Comparison of ENCODE assay signal across 27 cellular contexts in the genomic region with DNA sequence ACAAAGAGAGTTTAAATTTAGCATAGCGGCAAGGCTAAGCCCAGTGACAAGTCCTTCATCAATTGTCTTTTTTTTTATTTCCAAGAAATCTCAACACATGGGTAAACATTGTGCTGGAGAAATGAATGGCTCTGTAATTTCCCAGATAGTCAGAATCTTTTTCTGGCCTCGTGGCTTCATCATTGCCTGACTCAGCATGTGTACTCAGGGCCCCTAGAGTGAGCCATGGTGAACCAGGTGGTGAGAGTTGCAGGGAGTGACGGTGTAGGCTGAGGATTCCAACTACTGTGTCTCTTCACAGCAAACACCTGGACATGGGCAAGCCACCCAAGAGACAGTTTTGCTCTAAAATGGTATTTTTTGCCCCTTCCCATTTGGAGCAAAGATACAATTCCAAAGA. TPM values are rescaled to one million over a fixed set of nuclear protein-coding genes. Genes with fewer than 3 reads are reported as not detected.
DNase-seq lines count a peak whose midpoint lies in the region; ATAC-seq, FAIRE-seq and TF ChIP-seq lines count a peak whose summit lies in the region.
"Had no signal": no experiment of that assay in that cellular context is flagged by ENCODE, and none has a peak within 500 bp of the region (broad histone marks: within the 10 kb centered on the region; RNA-seq: fewer than 3 reads in every experiment).

No MANE protein-coding gene starts in this region.

- H3K23ac ChIP-seq in IMR-90 (ENCODE audit: low read depth, low read length), result no peak overlapping the region

- intact Hi-C loops in IMR-90 (cut with micrococcal nuclease), result loop anchor here (2.0 to 10.0 kb wide), 3 partner anchors 239 to 877 kb away; no protein-coding TSS in a partner anchor

- no peak overlapping the region for H3K27ac ChIP-seq in IMR-90 (ENCODE audit: insufficient read depth, low read length)
- peak overlapping the region; percentile 64 for H3K27ac ChIP-seq in SU-DHL-6 (ENCODE audit: low read depth, low read length)
- H3K27ac ChIP-seq: 22Rv1 had no signal

- no peak overlapping the region for H4K5ac ChIP-seq in IMR-90 (ENCODE audit: low read depth, low read length)

- no peaks in the 10 kb centered on the region for H3K9me1 ChIP-seq in IMR-90 (ENCODE audit: insufficient read depth, low read length)

- no peak overlapping the region for H2BK120ac ChIP-seq in IMR-90 (ENCODE audit: low read depth, low read length)

- no peak overlapping the region for H2BK5ac ChIP-seq in IMR-90 (ENCODE audit: low read depth, low read length, poor library complexity, severe bottlenecking)

- H3F3A ChIP-seq in SU-DHL-6 (ENCODE audit: insufficient read depth), result no peaks in the 10 kb centered on the region

- no peak overlapping the region for H3K18ac ChIP-seq in IMR-90 (ENCODE audit: low read depth, low read length)

- TF ChIP-seq RAD21 in IMR-90 (IDR thresholded peaks at IDR 0.05; ENCODE audit: low read length), result no peak

- DNase-seq in DMS53 (lab: John Stamatoyannopoulos, UW) (peak; percentile 17), DMS53 treated with DMSO at 0.1 percent for 48 hours (lab: John Stamatoyannopoulos, UW; ENCODE audit: unreplicated experiment) (no peak), IMR-90 (peak; percentile 48)
- DNase-seq: BE2C; Calu3; CD4-positive, alpha-beta memory T cell; DMS79; GDM1; HCEC 1CT; KG1; NCI-H1092; NCI-H1694; NCI-H345; NCI-H526 treated with DMSO at 0.1 percent for 48 hours; SK-N-SH; T-helper 1 cell had no signal

- no peak for TF ChIP-seq CTCF in IMR-90 (conservative IDR thresholded peaks at IDR 0.05; ENCODE audit: low read depth, low read length)
- TF ChIP-seq CTCF in SU-DHL-6 (IDR thresholded peaks at IDR 0.05; ENCODE audit: insufficient read depth, low read length, poor library complexity, severe bottlenecking), result no peak

- H2BK20ac ChIP-seq in IMR-90 (ENCODE audit: low read depth, low read length), result no peak overlapping the region

- 17% methylated on average over 1 of the region's 3 CpGs; no CpG with 5 or more reads in 1 of the 2 experiments for WGBS in IMR-90 (ENCODE audit: extremely low coverage in 2 of 2, insufficient read length in 1 of 2), 2 experiments

- no peak overlapping the region for H3K56ac ChIP-seq in IMR-90 (ENCODE audit: extremely low read depth, insufficient read depth, low read length)

- H3K36me3 ChIP-seq in IMR-90 (ENCODE audit: control insufficient read depth, insufficient read depth, low read length) (no peaks in the 10 kb centered on the region), SU-DHL-6 (ENCODE audit: low read length) (no peaks in the 10 kb centered on the region)
- H3K36me3 ChIP-seq: BE2C had no signal

- H2AK5ac ChIP-seq in IMR-90 (ENCODE audit: low read depth, low read length), result no peak overlapping the region

- H2AFZ ChIP-seq in IMR-90 (replicated peaks; ENCODE audit: low read length, poor library complexity) (no peak overlapping the region), SU-DHL-6 (ENCODE audit: low read depth, low read length, severe bottlenecking) (peak overlapping the region; percentile 64)

- H3K79me1 ChIP-seq in IMR-90 (ENCODE audit: low read depth in 1 of 2, low read length in 2 of 2), result no peaks in the 10 kb centered on the region

- H3K9me3 ChIP-seq in IMR-90 (ENCODE audit: control insufficient read depth, insufficient read depth, low read length) (no peaks in the 10 kb centered on the region), SU-DHL-6 (ENCODE audit: insufficient read depth, low read length) (no peaks in the 10 kb centered on the region)
- H3K9me3 ChIP-seq: BE2C, SK-N-SH had no signal

- H3K79me2 ChIP-seq in SU-DHL-6 (ENCODE audit: insufficient read depth, low read length), result no peaks in the 10 kb centered on the region

- CTCF ChIA-PET in IMR-90 (lab: Yijun Ruan, JAX), result interaction anchor here (0.6 kb wide), 1 partner anchor 1481 kb away, joined by 4 read pairs; no protein-coding TSS in a partner anchor

- no peak overlapping the region for H3K4me2 ChIP-seq in IMR-90 (ENCODE audit: low read depth, low read length)
- peak overlapping the region; percentile 41 for H3K4me2 ChIP-seq in SU-DHL-6 (ENCODE audit: low read depth, low read length, poor library complexity, severe bottlenecking)
- H3K4me2 ChIP-seq: SK-N-SH had no signal

- H3K9me2 ChIP-seq in SU-DHL-6 (replicated peaks; ENCODE audit: insufficient read depth, low read length), result no peaks in the 10 kb centered on the region
- H3K9me2 ChIP-seq: SK-N-SH had no signal

- TF ChIP-seq POLR2A in IMR-90 (IDR thresholded peaks at IDR 0.05; ENCODE audit: low read depth, low read length), result no peak

- no peak overlapping the region for H3K9ac ChIP-seq in IMR-90 (ENCODE audit: low read depth, low read length)
- 0 out of 2 replicates have a peak overlapping the region, but pooled peaks have one; percentile 25 for H3K9ac ChIP-seq in SU-DHL-6 (ENCODE audit: low read length)
- H3K9ac ChIP-seq: SK-N-SH had no signal

- no TSS peak for BruUV-seq in IMR-90 (replicated peaks; lab: Mats Ljungman, UMichigan)

- POLR2A ChIA-PET in IMR-90 (lab: Charles Lee; ENCODE audit: unreplicated experiment), result no interaction called here

- no peak overlapping the region for H4K8ac ChIP-seq in IMR-90 (ENCODE audit: low read depth in 2 of 2, low read length in 2 of 2)

- FAIRE-seq in islet of Langerhans (lab: Jason Lieb, UNC), result peak; percentile 76
- FAIRE-seq: GM12891, GM18507 had no signal

- no peak overlapping the region for H2BK15ac ChIP-seq in IMR-90 (ENCODE audit: low read depth, low read length)

- H3K4me1 ChIP-seq in IMR-90 (ENCODE audit: control insufficient read depth, insufficient read depth, low read length), result no peaks in the 10 kb centered on the region

- no peak overlapping the region for H3K4me3 ChIP-seq in IMR-90 (ENCODE audit: insufficient read depth, low read depth, low read length)
- H3K4me3 ChIP-seq in SU-DHL-6 (ENCODE audit: insufficient read depth, low read length, poor library complexity, severe bottlenecking), result peak overlapping the region; percentile 18

- H3K27me3 ChIP-seq in IMR-90 (ENCODE audit: control insufficient read depth, insufficient read depth, low read length) (0 out of 2 replicates have a peak, but pooled peaks cover under 1% of the 10 kb centered on the region), SU-DHL-6 (ENCODE audit: low read length) (no peaks in the 10 kb centered on the region)
- H3K27me3 ChIP-seq: BE2C had no signal

- no peak overlapping the region for H3K14ac ChIP-seq in IMR-90 (replicated peaks; ENCODE audit: low read depth, low read length)

- ATAC-seq in IMR-90 (ENCODE audit: low read depth), result no peak
- ATAC-seq in GM19328 (IDR thresholded peaks at IDR 0.05; ENCODE audit: unreplicated experiment), result no peak
- ATAC-seq in HG02588 (IDR thresholded peaks at IDR 0.05; ENCODE audit: unreplicated experiment), result no peak
- no peak for ATAC-seq in GM21515 (IDR thresholded peaks at IDR 0.05; ENCODE audit: unreplicated experiment)
- ATAC-seq: Right ventricle myocardium inferior had no signal

- in situ Hi-C loops in IMR-90 (cut with MboI; ENCODE audit: low sequenced_read_pairs), result loop anchor here (10.0 to 25.0 kb wide), 2 partner anchors 243 to 600 kb away; no protein-coding TSS in a partner anchor

- H4K91ac ChIP-seq in IMR-90 (ENCODE audit: insufficient read depth, low read depth, low read length), result no peak overlapping the region

- dilution Hi-C loops in IMR-90 (cut with HindIII; ENCODE audit: low sequenced_read_pairs, unreplicated experiment), result no loop called here

- H4K20me1 ChIP-seq in IMR-90 (ENCODE audit: insufficient read depth, low read length) (no peaks in the 10 kb centered on the region), SU-DHL-6 (ENCODE audit: low read depth, low read length) (no peaks in the 10 kb centered on the region)

- H2AK9ac ChIP-seq in IMR-90 (replicated peaks; ENCODE audit: low read depth, low read length, poor library complexity), result no peak overlapping the region

- no peak overlapping the region for H3K4ac ChIP-seq in IMR-90 (ENCODE audit: low read depth, low read length)

TF ChIP-seq in IMR-90, 13 proteins besides CTCF, POLR2A, EP300 and RAD21:
- TF ChIP-seq RCOR1 (IDR thresholded peaks at IDR 0.05; ENCODE audit: insufficient replicate concordance, low read length) (no peak), NFE2L2 (IDR thresholded peaks at IDR 0.05; ENCODE audit: low read depth, low read length) (no peak), BHLHE40 (IDR thresholded peaks at IDR 0.05; ENCODE audit: low read depth, low read length) (no peak), MXI1 (IDR thresholded peaks at IDR 0.05; ENCODE audit: borderline replicate concordance, low read depth, low read length) (no peak), CEBPB (IDR thresholded peaks at IDR 0.05; ENCODE audit: low read depth, low read length) (no peak), ELK1 (IDR thresholded peaks at IDR 0.05; ENCODE audit: borderline replicate concordance, low read depth, low read length) (no peak), FOS (IDR thresholded peaks at IDR 0.05; ENCODE audit: low read depth, low read length) (no peak), RFX5 (IDR thresholded peaks at IDR 0.05; ENCODE audit: low read depth, low read length) (no peak), MAZ (IDR thresholded peaks at IDR 0.05; ENCODE audit: borderline replicate concordance, low read depth, low read length) (no peak), SMC3 (IDR thresholded peaks at IDR 0.05; ENCODE audit: low read depth, low read length) (no peak), CHD1 (IDR thresholded peaks at IDR 0.05; ENCODE audit: low read depth, low read length) (no peak), MAFK (IDR thresholded peaks at IDR 0.05; ENCODE audit: low read depth, low read length) (no peak; the same call in 1 of the 2 replicates)
- TF ChIP-seq, protein P1, sequence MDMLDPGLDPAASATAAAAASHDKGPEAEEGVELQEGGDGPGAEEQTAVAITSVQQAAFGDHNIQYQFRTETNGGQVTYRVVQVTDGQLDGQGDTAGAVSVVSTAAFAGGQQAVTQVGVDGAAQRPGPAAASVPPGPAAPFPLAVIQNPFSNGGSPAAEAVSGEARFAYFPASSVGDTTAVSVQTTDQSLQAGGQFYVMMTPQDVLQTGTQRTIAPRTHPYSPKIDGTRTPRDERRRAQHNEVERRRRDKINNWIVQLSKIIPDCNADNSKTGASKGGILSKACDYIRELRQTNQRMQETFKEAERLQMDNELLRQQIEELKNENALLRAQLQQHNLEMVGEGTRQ (IDR thresholded peaks at IDR 0.05; ENCODE audit: low read depth, low read length), result no peak
TF ChIP-seq in IMR-90: peak in this region for 0.

RNA-seq across cellular contexts. Expression of gene UCP1, which starts 43.1 kb away (rescaled TPM):
- not detected in 2 replicates for total RNA-seq in IMR-90 (2012; rRNA removed)
- not detected in 2 replicates for polyA plus RNA-seq in IMR-90 (2012; rRNA removed)
- polyA plus RNA-seq in IMR-90 (2012; cell fraction: cytosol; rRNA removed), result not detected in 2 replicates
- polyA plus RNA-seq in IMR-90 (2012; cell fraction: nucleus; rRNA removed; ENCODE audit: low replicate concordance), result not detected in 2 replicates
- total RNA-seq: Calu3; CD4-positive, alpha-beta memory T cell; M059J; Right ventricle myocardium inferior had no signal
- polyA plus RNA-seq: AG04450; CD4-positive, alpha-beta memory T cell; SK-N-SH had no signal
